In the genomic region with DNA sequence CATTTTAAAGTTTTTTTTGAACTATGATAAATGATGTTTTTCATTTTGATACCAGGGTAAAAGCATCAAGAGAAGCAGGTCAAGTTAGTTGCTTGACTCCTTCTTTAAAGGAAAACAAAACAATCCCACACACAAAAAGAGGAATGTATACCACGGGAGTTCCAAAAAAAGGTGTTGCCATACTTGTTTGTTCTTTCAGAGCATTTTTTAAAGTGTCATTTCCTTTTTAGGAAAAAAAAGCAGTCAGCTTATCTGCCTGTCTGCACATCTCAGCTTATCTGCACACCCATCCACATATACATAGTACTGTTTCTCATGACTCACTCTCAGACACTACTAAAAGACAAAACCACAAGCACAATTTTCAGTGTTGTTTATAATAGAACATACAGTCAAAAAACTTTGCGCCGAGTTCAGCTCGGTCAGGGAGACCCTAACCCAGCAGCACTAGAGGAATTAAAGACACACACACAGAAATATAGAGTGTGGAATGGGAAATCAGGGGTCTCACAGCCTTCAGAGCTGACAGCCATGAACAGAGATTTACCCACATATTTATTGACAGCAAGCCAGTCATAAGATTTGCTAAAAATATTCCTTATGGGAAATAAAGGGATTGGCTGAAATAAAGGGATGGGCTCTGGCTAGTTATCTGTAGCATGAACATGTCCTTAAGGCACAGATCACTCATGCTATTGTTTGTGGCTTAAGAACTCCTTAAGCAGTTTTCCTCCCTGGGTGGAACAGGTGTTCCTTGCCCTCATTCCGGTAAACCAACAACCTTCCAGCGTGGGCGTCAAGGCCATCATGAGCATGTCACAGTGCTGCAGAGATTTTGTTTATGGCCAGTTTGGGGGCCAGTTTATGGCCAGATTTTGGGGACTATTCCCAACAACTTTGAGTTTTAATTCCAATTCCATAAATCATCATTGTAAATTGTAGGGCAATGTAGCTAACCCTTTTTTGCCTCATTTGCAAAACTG, we compare ENCODE assay signal across 1 cellular context.
TF ChIP-seq lines count a peak whose summit lies in the region.

No MANE protein-coding gene starts in this region.

TF ChIP-seq in K562, 482 proteins besides CTCF, POLR2A, EP300 and RAD21 (continues in another document):
- peak; percentile 59; the same call in 1 of the 2 replicates for TF ChIP-seq GABPA (tag; conservative IDR thresholded peaks at IDR 0.05; ENCODE audit: low read depth)
- TF ChIP-seq, protein P1, sequence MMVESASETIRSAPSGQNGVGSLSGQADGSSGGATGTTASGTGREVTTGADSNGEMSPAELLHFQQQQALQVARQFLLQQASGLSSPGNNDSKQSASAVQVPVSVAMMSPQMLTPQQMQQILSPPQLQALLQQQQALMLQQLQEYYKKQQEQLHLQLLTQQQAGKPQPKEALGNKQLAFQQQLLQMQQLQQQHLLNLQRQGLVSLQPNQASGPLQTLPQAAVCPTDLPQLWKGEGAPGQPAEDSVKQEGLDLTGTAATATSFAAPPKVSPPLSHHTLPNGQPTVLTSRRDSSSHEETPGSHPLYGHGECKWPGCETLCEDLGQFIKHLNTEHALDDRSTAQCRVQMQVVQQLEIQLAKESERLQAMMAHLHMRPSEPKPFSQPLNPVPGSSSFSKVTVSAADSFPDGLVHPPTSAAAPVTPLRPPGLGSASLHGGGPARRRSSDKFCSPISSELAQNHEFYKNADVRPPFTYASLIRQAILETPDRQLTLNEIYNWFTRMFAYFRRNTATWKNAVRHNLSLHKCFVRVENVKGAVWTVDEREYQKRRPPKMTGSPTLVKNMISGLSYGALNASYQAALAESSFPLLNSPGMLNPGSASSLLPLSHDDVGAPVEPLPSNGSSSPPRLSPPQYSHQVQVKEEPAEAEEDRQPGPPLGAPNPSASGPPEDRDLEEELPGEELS (CRISPR knock-in tag; IDR thresholded peaks at IDR 0.05; ENCODE audit: borderline replicate concordance), result no peak
- peak; percentile 74 for TF ChIP-seq CCNT2 (IDR thresholded peaks at IDR 0.05; ENCODE audit: borderline replicate concordance, extremely low read depth, insufficient read length, low read depth, low read length)
- TF ChIP-seq SMC3 (conservative IDR thresholded peaks at IDR 0.05; ENCODE audit: insufficient read depth, low read depth, low read length), result no peak
- TF ChIP-seq, protein P2, sequence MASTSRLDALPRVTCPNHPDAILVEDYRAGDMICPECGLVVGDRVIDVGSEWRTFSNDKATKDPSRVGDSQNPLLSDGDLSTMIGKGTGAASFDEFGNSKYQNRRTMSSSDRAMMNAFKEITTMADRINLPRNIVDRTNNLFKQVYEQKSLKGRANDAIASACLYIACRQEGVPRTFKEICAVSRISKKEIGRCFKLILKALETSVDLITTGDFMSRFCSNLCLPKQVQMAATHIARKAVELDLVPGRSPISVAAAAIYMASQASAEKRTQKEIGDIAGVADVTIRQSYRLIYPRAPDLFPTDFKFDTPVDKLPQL (IDR thresholded peaks at IDR 0.05; ENCODE audit: extremely low read depth, insufficient read length), result no peak
- TF ChIP-seq HEY1 (CRISPR knock-in tag; IDR thresholded peaks at IDR 0.05; ENCODE audit: borderline replicate concordance), result no peak
- no peak for TF ChIP-seq NUFIP1 (IDR thresholded peaks at IDR 0.05; ENCODE audit: partially characterized antibody)
- TF ChIP-seq FOXJ3 (CRISPR knock-in tag; IDR thresholded peaks at IDR 0.05), result no peak
- TF ChIP-seq TCF3 (CRISPR knock-in tag; IDR thresholded peaks at IDR 0.05), result peak; percentile 90
- TF ChIP-seq ZNF316 (IDR thresholded peaks at IDR 0.05), result peak; percentile 91
- peak; percentile 21; the same call in 1 of the 2 replicates for TF ChIP-seq TARDBP (IDR thresholded peaks at IDR 0.05)
- TF ChIP-seq ZNF217 (CRISPR knock-in tag; IDR thresholded peaks at IDR 0.05), result no peak
- peak in 1 of 2 experiments; percentile 90; a peak in 2 of 4 replicates for TF ChIP-seq TEAD1 (CRISPR knock-in tag; IDR thresholded peaks at IDR 0.05)
- no peak for TF ChIP-seq HINFP (tag; conservative IDR thresholded peaks at IDR 0.05; ENCODE audit: low read depth)
- TF ChIP-seq MEIS2 (IDR thresholded peaks at IDR 0.05; ENCODE audit: partially characterized antibody), result peak; percentile 89
- peak; percentile 46; the same call in 1 of the 2 replicates for TF ChIP-seq POLR2H (tag; IDR thresholded peaks at IDR 0.05; ENCODE audit: low read depth)
- peak; percentile 53; the same call in 1 of the 2 replicates for TF ChIP-seq TCFL5 (CRISPR knock-in tag; conservative IDR thresholded peaks at IDR 0.05)
- peak; percentile 77 for TF ChIP-seq ELF4 (CRISPR knock-in tag; IDR thresholded peaks at IDR 0.05)
- TF ChIP-seq, protein P3, sequence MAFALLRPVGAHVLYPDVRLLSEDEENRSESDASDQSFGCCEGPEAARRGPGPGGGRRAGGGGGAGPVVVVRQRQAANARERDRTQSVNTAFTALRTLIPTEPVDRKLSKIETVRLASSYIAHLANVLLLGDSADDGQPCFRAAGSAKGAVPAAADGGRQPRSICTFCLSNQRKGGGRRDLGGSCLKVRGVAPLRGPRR (CRISPR knock-in tag; IDR thresholded peaks at IDR 0.05), result no peak
- 0 out of 2 replicates have a peak, but pooled peaks have one; percentile 60 for TF ChIP-seq GATAD2A (IDR thresholded peaks at IDR 0.05)
- no peak for TF ChIP-seq BDP1 (IDR thresholded peaks at IDR 0.05; ENCODE audit: insufficient read depth, insufficient read length)
- TF ChIP-seq ZFP1 (CRISPR knock-in tag; IDR thresholded peaks at IDR 0.05), result no peak
- peak; percentile 56; the same call in 1 of the 2 replicates for TF ChIP-seq CTBP1 (IDR thresholded peaks at IDR 0.05; ENCODE audit: borderline replicate concordance)
- no peak for TF ChIP-seq ILK (tag; IDR thresholded peaks at IDR 0.05; ENCODE audit: borderline replicate concordance, low read depth)
- no peak for TF ChIP-seq ZNF3 (CRISPR knock-in tag; IDR thresholded peaks at IDR 0.05)
- no peak for TF ChIP-seq CEBPZ (IDR thresholded peaks at IDR 0.05; ENCODE audit: borderline replicate concordance, low read depth, low read length)
- no peak for TF ChIP-seq XRCC3 (IDR thresholded peaks at IDR 0.05)
- peak; percentile 96 for TF ChIP-seq GATAD2B (IDR thresholded peaks at IDR 0.05; ENCODE audit: borderline replicate concordance)
- peak; percentile 61; the same call in 1 of the 2 replicates for TF ChIP-seq LCOR (CRISPR knock-in tag; IDR thresholded peaks at IDR 0.05)
- TF ChIP-seq TOE1 (IDR thresholded peaks at IDR 0.05; ENCODE audit: borderline replicate concordance), result no peak
- TF ChIP-seq TOE1 (CRISPR knock-in tag; IDR thresholded peaks at IDR 0.05; ENCODE audit: borderline replicate concordance, low read depth), result no peak
- TF ChIP-seq, protein P4, sequence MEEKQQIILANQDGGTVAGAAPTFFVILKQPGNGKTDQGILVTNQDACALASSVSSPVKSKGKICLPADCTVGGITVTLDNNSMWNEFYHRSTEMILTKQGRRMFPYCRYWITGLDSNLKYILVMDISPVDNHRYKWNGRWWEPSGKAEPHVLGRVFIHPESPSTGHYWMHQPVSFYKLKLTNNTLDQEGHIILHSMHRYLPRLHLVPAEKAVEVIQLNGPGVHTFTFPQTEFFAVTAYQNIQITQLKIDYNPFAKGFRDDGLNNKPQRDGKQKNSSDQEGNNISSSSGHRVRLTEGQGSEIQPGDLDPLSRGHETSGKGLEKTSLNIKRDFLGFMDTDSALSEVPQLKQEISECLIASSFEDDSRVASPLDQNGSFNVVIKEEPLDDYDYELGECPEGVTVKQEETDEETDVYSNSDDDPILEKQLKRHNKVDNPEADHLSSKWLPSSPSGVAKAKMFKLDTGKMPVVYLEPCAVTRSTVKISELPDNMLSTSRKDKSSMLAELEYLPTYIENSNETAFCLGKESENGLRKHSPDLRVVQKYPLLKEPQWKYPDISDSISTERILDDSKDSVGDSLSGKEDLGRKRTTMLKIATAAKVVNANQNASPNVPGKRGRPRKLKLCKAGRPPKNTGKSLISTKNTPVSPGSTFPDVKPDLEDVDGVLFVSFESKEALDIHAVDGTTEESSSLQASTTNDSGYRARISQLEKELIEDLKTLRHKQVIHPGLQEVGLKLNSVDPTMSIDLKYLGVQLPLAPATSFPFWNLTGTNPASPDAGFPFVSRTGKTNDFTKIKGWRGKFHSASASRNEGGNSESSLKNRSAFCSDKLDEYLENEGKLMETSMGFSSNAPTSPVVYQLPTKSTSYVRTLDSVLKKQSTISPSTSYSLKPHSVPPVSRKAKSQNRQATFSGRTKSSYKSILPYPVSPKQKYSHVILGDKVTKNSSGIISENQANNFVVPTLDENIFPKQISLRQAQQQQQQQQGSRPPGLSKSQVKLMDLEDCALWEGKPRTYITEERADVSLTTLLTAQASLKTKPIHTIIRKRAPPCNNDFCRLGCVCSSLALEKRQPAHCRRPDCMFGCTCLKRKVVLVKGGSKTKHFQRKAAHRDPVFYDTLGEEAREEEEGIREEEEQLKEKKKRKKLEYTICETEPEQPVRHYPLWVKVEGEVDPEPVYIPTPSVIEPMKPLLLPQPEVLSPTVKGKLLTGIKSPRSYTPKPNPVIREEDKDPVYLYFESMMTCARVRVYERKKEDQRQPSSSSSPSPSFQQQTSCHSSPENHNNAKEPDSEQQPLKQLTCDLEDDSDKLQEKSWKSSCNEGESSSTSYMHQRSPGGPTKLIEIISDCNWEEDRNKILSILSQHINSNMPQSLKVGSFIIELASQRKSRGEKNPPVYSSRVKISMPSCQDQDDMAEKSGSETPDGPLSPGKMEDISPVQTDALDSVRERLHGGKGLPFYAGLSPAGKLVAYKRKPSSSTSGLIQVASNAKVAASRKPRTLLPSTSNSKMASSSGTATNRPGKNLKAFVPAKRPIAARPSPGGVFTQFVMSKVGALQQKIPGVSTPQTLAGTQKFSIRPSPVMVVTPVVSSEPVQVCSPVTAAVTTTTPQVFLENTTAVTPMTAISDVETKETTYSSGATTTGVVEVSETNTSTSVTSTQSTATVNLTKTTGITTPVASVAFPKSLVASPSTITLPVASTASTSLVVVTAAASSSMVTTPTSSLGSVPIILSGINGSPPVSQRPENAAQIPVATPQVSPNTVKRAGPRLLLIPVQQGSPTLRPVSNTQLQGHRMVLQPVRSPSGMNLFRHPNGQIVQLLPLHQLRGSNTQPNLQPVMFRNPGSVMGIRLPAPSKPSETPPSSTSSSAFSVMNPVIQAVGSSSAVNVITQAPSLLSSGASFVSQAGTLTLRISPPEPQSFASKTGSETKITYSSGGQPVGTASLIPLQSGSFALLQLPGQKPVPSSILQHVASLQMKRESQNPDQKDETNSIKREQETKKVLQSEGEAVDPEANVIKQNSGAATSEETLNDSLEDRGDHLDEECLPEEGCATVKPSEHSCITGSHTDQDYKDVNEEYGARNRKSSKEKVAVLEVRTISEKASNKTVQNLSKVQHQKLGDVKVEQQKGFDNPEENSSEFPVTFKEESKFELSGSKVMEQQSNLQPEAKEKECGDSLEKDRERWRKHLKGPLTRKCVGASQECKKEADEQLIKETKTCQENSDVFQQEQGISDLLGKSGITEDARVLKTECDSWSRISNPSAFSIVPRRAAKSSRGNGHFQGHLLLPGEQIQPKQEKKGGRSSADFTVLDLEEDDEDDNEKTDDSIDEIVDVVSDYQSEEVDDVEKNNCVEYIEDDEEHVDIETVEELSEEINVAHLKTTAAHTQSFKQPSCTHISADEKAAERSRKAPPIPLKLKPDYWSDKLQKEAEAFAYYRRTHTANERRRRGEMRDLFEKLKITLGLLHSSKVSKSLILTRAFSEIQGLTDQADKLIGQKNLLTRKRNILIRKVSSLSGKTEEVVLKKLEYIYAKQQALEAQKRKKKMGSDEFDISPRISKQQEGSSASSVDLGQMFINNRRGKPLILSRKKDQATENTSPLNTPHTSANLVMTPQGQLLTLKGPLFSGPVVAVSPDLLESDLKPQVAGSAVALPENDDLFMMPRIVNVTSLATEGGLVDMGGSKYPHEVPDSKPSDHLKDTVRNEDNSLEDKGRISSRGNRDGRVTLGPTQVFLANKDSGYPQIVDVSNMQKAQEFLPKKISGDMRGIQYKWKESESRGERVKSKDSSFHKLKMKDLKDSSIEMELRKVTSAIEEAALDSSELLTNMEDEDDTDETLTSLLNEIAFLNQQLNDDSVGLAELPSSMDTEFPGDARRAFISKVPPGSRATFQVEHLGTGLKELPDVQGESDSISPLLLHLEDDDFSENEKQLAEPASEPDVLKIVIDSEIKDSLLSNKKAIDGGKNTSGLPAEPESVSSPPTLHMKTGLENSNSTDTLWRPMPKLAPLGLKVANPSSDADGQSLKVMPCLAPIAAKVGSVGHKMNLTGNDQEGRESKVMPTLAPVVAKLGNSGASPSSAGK (IDR thresholded peaks at IDR 0.05), result no peak
- TF ChIP-seq HSF4 (CRISPR knock-in tag; IDR thresholded peaks at IDR 0.05; ENCODE audit: borderline replicate concordance), result no peak
